Comparison of ENCODE assay signal across 8 cellular contexts in genomic region chr20:50286609-50287008, GRCh38.
A peak's percentile ranks its signal among the peaks of the same experiment; 100 is the strongest.
DNase-seq lines count a peak whose midpoint lies in the region; ATAC-seq and TF ChIP-seq lines count a peak whose summit lies in the region.

No MANE protein-coding gene starts in this region.

- DNase-seq in AG20443 (ENCODE audit: low spot score) (peak; percentile 94), caudate nucleus (lab: John Stamatoyannopoulos, UW) (no peak), myocyte (ENCODE audit: low read depth) (peak; percentile 76), NOMO-1 treated with dmso at 0.1 percent for 144 hours (lab: John Stamatoyannopoulos, UW; ENCODE audit: unreplicated experiment) (no peak), mesenteric fat pad (ENCODE audit: low spot score) (no peak)
- no peak for DNase-seq in activated CD8-positive, alpha-beta T cell treated with anti-CD3 and anti-CD28 coated beads for 36 hours

- H3K27ac Mint-ChIP-seq in activated CD8-positive, alpha-beta T cell treated with anti-CD3 and anti-CD28 coated beads for 36 hours = no peak overlapping the region

- peak overlapping the region; percentile 67 for H3K27ac ChIP-seq in caudate nucleus (ENCODE audit: low read depth, low read length)

- no peaks in the 10 kb centered on the region for H3K36me3 Mint-ChIP-seq in activated CD8-positive, alpha-beta T cell treated with anti-CD3 and anti-CD28 coated beads for 36 hours (ENCODE audit: low read depth)

- H3K27me3 Mint-ChIP-seq in activated CD8-positive, alpha-beta T cell treated with anti-CD3 and anti-CD28 coated beads for 36 hours = no peaks in the 10 kb centered on the region

- intact Hi-C loops in activated CD8-positive, alpha-beta T cell treated with anti-CD3 and anti-CD28 coated beads for 36 hours (cut with micrococcal nuclease) = no loop called here

- CTCF ChIA-PET in activated CD8-positive, alpha-beta T cell treated with anti-CD3 and anti-CD28 coated beads for 36 hours (lab: Charles Lee) = interaction anchor here (0.6 kb wide), 1 partner anchor 743 kb away, joined by 3 read pairs; no protein-coding TSS in a partner anchor

- peak; percentile 38 for ATAC-seq in HG02852 (IDR thresholded peaks at IDR 0.05; ENCODE audit: unreplicated experiment)
- ATAC-seq in activated CD8-positive, alpha-beta T cell treated with anti-CD3 and anti-CD28 coated beads for 36 hours = no peak
- no peak for ATAC-seq in GM18867 (IDR thresholded peaks at IDR 0.05; ENCODE audit: unreplicated experiment)

- no peak for TF ChIP-seq CTCF in activated CD8-positive, alpha-beta T cell treated with anti-CD3 and anti-CD28 coated beads for 36 hours (IDR thresholded peaks at IDR 0.05)

- H3K4me3 Mint-ChIP-seq in activated CD8-positive, alpha-beta T cell treated with anti-CD3 and anti-CD28 coated beads for 36 hours = no peak overlapping the region

- H3K4me1 Mint-ChIP-seq in activated CD8-positive, alpha-beta T cell treated with anti-CD3 and anti-CD28 coated beads for 36 hours (ENCODE audit: low read depth) = peaks cover 5% of the 10 kb centered on the region

- no peaks in the 10 kb centered on the region for H3K9me3 Mint-ChIP-seq in activated CD8-positive, alpha-beta T cell treated with anti-CD3 and anti-CD28 coated beads for 36 hours

- POLR2A ChIA-PET in activated CD8-positive, alpha-beta T cell treated with anti-CD3 and anti-CD28 coated beads for 36 hours (lab: Charles Lee) = no interaction called here

Comparison
In these comparisons a context has a peak if more than half of its experiments do, and no peak if none do; other contexts are left out.
1. DNase-seq: peak in AG20443 (single experiment) and myocyte (single experiment); none in caudate nucleus (0 of 61), activated CD8-positive, alpha-beta T cell treated with anti-CD3 and anti-CD28 coated beads for 36 hours (single experiment), NOMO-1 treated with dmso at 0.1 percent for 144 hours (single experiment) and mesenteric fat pad (single experiment).